ENCODE assay signal across 9 cellular contexts in genomic region chr11:94417386-94417987, GRCh38. TPM values are rescaled to one million over a fixed set of nuclear protein-coding genes. Genes with fewer than 3 reads are reported as not detected.
DNase-seq lines count a peak whose midpoint lies in the region; ATAC-seq and TF ChIP-seq lines count a peak whose summit lies in the region.
"Had no signal": no experiment of that assay in that cellular context is flagged by ENCODE, and none has a peak within 500 bp of the region (broad histone marks: within the 10 kb centered on the region; RNA-seq: fewer than 3 reads in every experiment).

No MANE protein-coding gene starts in this region.

- H3K4me1 Mint-ChIP-seq in stimulated activated naive CD8-positive, alpha-beta T cell treated with anti-CD3 and anti-CD28 coated beads, Interleukin-15, amount 100 ng/mL, for 72 hours = no peaks in the 10 kb centered on the region
- no peaks in the 10 kb centered on the region for H3K4me1 Mint-ChIP-seq in activated T-cell treated with anti-CD3 and anti-CD28 coated beads, Interleukin-2, amount 50 U/mL, for 4 hours (ENCODE audit: low read depth)

- H3K4me2 ChIP-seq in SK-N-SH = no peak overlapping the region

- peak; percentile 4 for DNase-seq in NOMO-1 treated with DMSO at 0.1 percent for 48 hours (lab: John Stamatoyannopoulos, UW; ENCODE audit: unreplicated experiment)
- DNase-seq in NOMO-1 treated with dmso at 0.1 percent for 144 hours (lab: John Stamatoyannopoulos, UW; ENCODE audit: unreplicated experiment) = no peak
- peak; percentile 26 for DNase-seq in SK-N-SH
- DNase-seq in glomerular visceral epithelial cell (ENCODE audit: extremely low spot score) = peak; percentile 8
- no peak for DNase-seq in tibial artery
- DNase-seq in stimulated activated naive CD8-positive, alpha-beta T cell treated with anti-CD3 and anti-CD28 coated beads, Interleukin-15, amount 100 ng/mL, for 72 hours = no peak
- no peak for DNase-seq in GM19240 (ENCODE audit: insufficient read length, low spot score)
- no peak for DNase-seq in activated T-cell treated with anti-CD3 and anti-CD28 coated beads, Interleukin-2, amount 50 U/mL, for 4 hours

- H2AFZ ChIP-seq in SK-N-SH (ENCODE audit: low read depth) = no peak overlapping the region

- H3K4me3 Mint-ChIP-seq in stimulated activated naive CD8-positive, alpha-beta T cell treated with anti-CD3 and anti-CD28 coated beads, Interleukin-15, amount 100 ng/mL, for 72 hours = no peak overlapping the region
- H3K4me3 Mint-ChIP-seq in activated T-cell treated with anti-CD3 and anti-CD28 coated beads, Interleukin-2, amount 50 U/mL, for 4 hours = no peak overlapping the region

- H3K9ac ChIP-seq in SK-N-SH = no peak overlapping the region

- CTCF ChIA-PET in SK-N-SH (lab: Yijun Ruan, JAX) = interaction anchor here (0.6 to 7.0 kb wide), 18 partner anchors 9 to 521 kb away, joined by 3 to 55 read pairs (median 4); partner anchors contain the start of genes GPR83 and PANX1

- no peak for TF ChIP-seq EP300 in SK-N-SH (IDR thresholded peaks at IDR 0.05; ENCODE audit: borderline replicate concordance in 1 of 2, low read depth in 1 of 2, low read length in 1 of 2)

- H3K4me1 ChIP-seq in SK-N-SH (ENCODE audit: control insufficient read depth in 1 of 2, insufficient read depth in 2 of 2, low read depth in 1 of 2, low read length in 1 of 2) (no peaks in the 10 kb centered on the region), tibial artery (no peaks in the 10 kb centered on the region)

- H3K4me3 ChIP-seq in SK-N-SH (ENCODE audit: low read depth in 2 of 2, low read length in 1 of 2) (no peak overlapping the region; a peak in 1 of 4 replicates), tibial artery (no peak overlapping the region)
- H3K4me3 ChIP-seq: skin epidermis had no signal

- WGBS in SK-N-SH (ENCODE audit: low lambda C conversion rate) = 84% methylated on average over 4 of the region's 4 CpGs

- TF ChIP-seq CTCF in SK-N-SH (IDR thresholded peaks at IDR 0.05) (peak; percentile 73), tibial artery (IDR thresholded peaks at IDR 0.05) (peak; percentile 43 to 45)

- H3F3A ChIP-seq in SK-N-SH (replicated peaks; ENCODE audit: insufficient read depth) = peaks cover 2% of the 10 kb centered on the region

- H3K27ac Mint-ChIP-seq in stimulated activated naive CD8-positive, alpha-beta T cell treated with anti-CD3 and anti-CD28 coated beads, Interleukin-15, amount 100 ng/mL, for 72 hours = no peak overlapping the region

- H3K36me3 Mint-ChIP-seq in activated T-cell treated with anti-CD3 and anti-CD28 coated beads, Interleukin-2, amount 50 U/mL, for 4 hours (ENCODE audit: insufficient read depth) = peaks cover 24% of the 10 kb centered on the region

- TF ChIP-seq RAD21 in SK-N-SH (IDR thresholded peaks at IDR 0.05; ENCODE audit: low read length) = peak; percentile 72

- H3K9me3 ChIP-seq in SK-N-SH (no peaks in the 10 kb centered on the region), tibial artery (no peaks in the 10 kb centered on the region)

- intact Hi-C loops in tibial artery (cut with DNase I; ENCODE audit: low total_unique reads) = loop anchor here (10.0 kb wide), 1 partner anchor 523 kb away; no protein-coding TSS in a partner anchor

- peaks cover 9 to 10% of the 10 kb centered on the region in 2 experiments for H3K36me3 ChIP-seq in SK-N-SH (replicated peaks in 1 of 2; ENCODE audit: control insufficient read depth in 1 of 2, insufficient read depth in 2 of 2, low read length in 1 of 2)
- peaks cover 0 to 9% (median 9%) of the 10 kb centered on the region in 3 donors for H3K36me3 ChIP-seq in tibial artery

- no peaks in the 10 kb centered on the region for H3K9me2 ChIP-seq in SK-N-SH

- POLR2A ChIA-PET in SK-N-SH (lab: Yijun Ruan, JAX) = no interaction called here

- no peaks in the 10 kb centered on the region for H3K27me3 Mint-ChIP-seq in stimulated activated naive CD8-positive, alpha-beta T cell treated with anti-CD3 and anti-CD28 coated beads, Interleukin-15, amount 100 ng/mL, for 72 hours
- H3K27me3 Mint-ChIP-seq in activated T-cell treated with anti-CD3 and anti-CD28 coated beads, Interleukin-2, amount 50 U/mL, for 4 hours (ENCODE audit: low read depth) = no peaks in the 10 kb centered on the region

- ATAC-seq in stimulated activated naive CD8-positive, alpha-beta T cell treated with anti-CD3 and anti-CD28 coated beads, Interleukin-15, amount 100 ng/mL, for 72 hours = no peak
- ATAC-seq in activated T-cell treated with anti-CD3 and anti-CD28 coated beads, Interleukin-2, amount 50 U/mL, for 4 hours = no peak

- no peaks in the 10 kb centered on the region for H3K9me3 Mint-ChIP-seq in stimulated activated naive CD8-positive, alpha-beta T cell treated with anti-CD3 and anti-CD28 coated beads, Interleukin-15, amount 100 ng/mL, for 72 hours
- no peaks in the 10 kb centered on the region for H3K9me3 Mint-ChIP-seq in activated T-cell treated with anti-CD3 and anti-CD28 coated beads, Interleukin-2, amount 50 U/mL, for 4 hours

- H4K20me1 ChIP-seq in SK-N-SH (ENCODE audit: insufficient read depth) = no peaks in the 10 kb centered on the region

- H3K79me2 ChIP-seq in SK-N-SH (ENCODE audit: insufficient read depth) = no peaks in the 10 kb centered on the region

- no peak overlapping the region for H3K27ac ChIP-seq in SK-N-SH (ENCODE audit: low read depth in 2 of 2, low read length in 1 of 2)
- no peak overlapping the region for H3K27ac ChIP-seq in tibial artery
- H3K27ac ChIP-seq: skin epidermis had no signal

- no peaks in the 10 kb centered on the region for H3K27me3 ChIP-seq in SK-N-SH (ENCODE audit: insufficient read depth)
- H3K27me3 ChIP-seq in tibial artery = no peaks in the 10 kb centered on the region

TF ChIP-seq in SK-N-SH, 30 proteins besides CTCF, POLR2A, EP300 and RAD21:
- TF ChIP-seq RXRA (IDR thresholded peaks at IDR 0.05; ENCODE audit: borderline replicate concordance, low read depth) (no peak), SMC3 (IDR thresholded peaks at IDR 0.05; ENCODE audit: low read depth, low read length) (peak; percentile 76), USF2 (IDR thresholded peaks at IDR 0.05; ENCODE audit: borderline replicate concordance, low read depth, low read length) (no peak)

RNA-seq across cellular contexts. Expression of gene GPR83, which starts 16.3 kb away (rescaled TPM):
- polyA plus RNA-seq in SK-N-SH (2012; rRNA removed) = 0.02 TPM in 2 replicates
- 0.01 TPM in 2 replicates for polyA plus RNA-seq in SK-N-SH (2012; cell fraction: cytosol; rRNA removed)
- 0.07 and 0.08 TPM in 2 replicates for polyA plus RNA-seq in SK-N-SH (2012; cell fraction: nucleus; rRNA removed)
- under 1 TPM in 1 of 3 donors, not detected in 2; 0.05 TPM for total RNA-seq in activated T-cell treated with anti-CD3 and anti-CD28 coated beads, Interleukin-2, amount 50 U/mL, for 4 hours

Comparison
In these comparisons a context has a peak if more than half of its experiments do, and no peak if none do; other contexts are left out.
1. DNase-seq: peak in NOMO-1 treated with DMSO at 0.1 percent for 48 hours (single experiment), SK-N-SH (single experiment) and glomerular visceral epithelial cell (single experiment); none in NOMO-1 treated with dmso at 0.1 percent for 144 hours (single experiment), tibial artery (0 of 2), stimulated activated naive CD8-positive, alpha-beta T cell treated with anti-CD3 and anti-CD28 coated beads, Interleukin-15, amount 100 ng/mL, for 72 hours (0 of 2), GM19240 (single experiment) and activated T-cell treated with anti-CD3 and anti-CD28 coated beads, Interleukin-2, amount 50 U/mL, for 4 hours (single experiment).